3 cellular contexts compared by ENCODE assay signal in genomic region chr4:168039593-168039992, GRCh38.
TF ChIP-seq lines count a peak whose summit lies in the region.

No MANE protein-coding gene starts in this region.

TF ChIP-seq in SK-N-SH treated with all-trans-retinoic acid at 6 μM for 48 hours, 23 proteins besides CTCF, POLR2A, EP300 and RAD21 (continued from another document):
- TF ChIP-seq TSHZ2 (CRISPR knock-in tag; IDR thresholded peaks at IDR 0.05) (no peak), ZNF565 (CRISPR knock-in tag; conservative IDR thresholded peaks at IDR 0.05; ENCODE audit: low read depth) (no peak), PATZ1 (CRISPR knock-in tag; IDR thresholded peaks at IDR 0.05; ENCODE audit: borderline replicate concordance) (no peak), RARB (CRISPR knock-in tag; IDR thresholded peaks at IDR 0.05) (no peak), CSRNP3 (CRISPR knock-in tag; IDR thresholded peaks at IDR 0.05) (no peak), ISL1 (CRISPR knock-in tag; IDR thresholded peaks at IDR 0.05) (no peak), GLIS3 (CRISPR knock-in tag; IDR thresholded peaks at IDR 0.05) (no peak)

TF ChIP-seq in SK-N-SH, 30 proteins besides CTCF, POLR2A, EP300 and RAD21 (continued from another document):
- TF ChIP-seq ZBTB33 (IDR thresholded peaks at IDR 0.05; ENCODE audit: borderline replicate concordance, low read depth) (no peak), MAX (IDR thresholded peaks at IDR 0.05; ENCODE audit: low read depth) (no peak), YY1 (IDR thresholded peaks at IDR 0.05; ENCODE audit: low read depth) (no peak)

TF ChIP-seq in HCT116, 20 proteins besides CTCF, POLR2A, EP300 and RAD21 (continued from another document):
- TF ChIP-seq REST (IDR thresholded peaks at IDR 0.05; ENCODE audit: low read depth) = no peak
